ENCODE assay signal across 9 cellular contexts in genomic region chr2:109513749-109514588, GRCh38.
DNase-seq lines count a peak whose midpoint lies in the region; ATAC-seq and TF ChIP-seq lines count a peak whose summit lies in the region.
"Had no signal": no experiment of that assay in that cellular context is flagged by ENCODE, and none has a peak within 500 bp of the region (broad histone marks: within the 10 kb centered on the region; RNA-seq: fewer than 3 reads in every experiment).

No MANE protein-coding gene starts in this region.

- H3K4me1 Mint-ChIP-seq in activated CD4-positive, alpha-beta T cell treated with anti-CD3 and anti-CD28 coated beads, Interleukin-2, amount 10 ng/mL, durations not matched to agents 7 days and 5 days = peaks cover 7% of the 10 kb centered on the region

- no peaks in the 10 kb centered on the region for H3K9me3 ChIP-seq in OCI-LY3 (ENCODE audit: insufficient read depth, low read length)
- no peaks in the 10 kb centered on the region for H3K9me3 ChIP-seq in skeletal muscle tissue (ENCODE audit: control insufficient read depth in 3 of 3, low read length in 3 of 3)

- H3K4me2 ChIP-seq in OCI-LY3 (ENCODE audit: low read length) = peak overlapping the region; percentile 76

- H3K9ac ChIP-seq in OCI-LY3 (ENCODE audit: low read length) (peak overlapping the region; percentile 11; the same call in 1 of the 2 replicates), skeletal muscle tissue (ENCODE audit: low read depth in 1 of 3, low read length in 3 of 3) (peak overlapping the region in 1 of 3 donors; percentile 57)

- POLR2A ChIA-PET in activated CD4-positive, alpha-beta T cell treated with anti-CD3 and anti-CD28 coated beads, Interleukin-2, amount 10 ng/mL, durations not matched to agents 7 days and 5 days (lab: Charles Lee) = no interaction called here

- peak; percentile 61 for ATAC-seq in GM18519 (IDR thresholded peaks at IDR 0.05; ENCODE audit: low FRiP score, unreplicated experiment)
- ATAC-seq: T-cell had no signal

- H3K36me3 Mint-ChIP-seq in activated CD4-positive, alpha-beta T cell treated with anti-CD3 and anti-CD28 coated beads, Interleukin-2, amount 10 ng/mL, durations not matched to agents 7 days and 5 days (ENCODE audit: low read depth) = no peaks in the 10 kb centered on the region
- H3K36me3 Mint-ChIP-seq: T-cell had no signal

- peak; percentile 69 for DNase-seq in HCEC 1CT
- DNase-seq in fibroblast of pulmonary artery (ENCODE audit: low read depth) = peak; percentile 91
- DNase-seq in NCI-H2081 treated with DMSO at 0.1 percent for 48 hours (lab: John Stamatoyannopoulos, UW) = no peak
- DNase-seq in NCI-H526 (lab: John Stamatoyannopoulos, UW) = no peak
- DNase-seq in activated CD4-positive, alpha-beta T cell treated with anti-CD3 and anti-CD28 coated beads, Interleukin-2, amount 10 ng/mL, durations not matched to agents 7 days and 5 days = no peak

- CTCF ChIA-PET in activated CD4-positive, alpha-beta T cell treated with anti-CD3 and anti-CD28 coated beads, Interleukin-2, amount 10 ng/mL, durations not matched to agents 7 days and 5 days (lab: Charles Lee) = interaction anchor here (1.4 kb wide), 1 partner anchor 83 kb away, joined by 4 read pairs; no protein-coding TSS in a partner anchor

- H3K27me3 ChIP-seq in OCI-LY3 (ENCODE audit: low read depth, low read length) (no peaks in the 10 kb centered on the region), skeletal muscle tissue (ENCODE audit: control insufficient read depth in 3 of 3, insufficient read depth in 3 of 3, low read length in 3 of 3) (no peaks in the 10 kb centered on the region)

- H3K4me3 ChIP-seq in OCI-LY3 (ENCODE audit: low read length) = peak overlapping the region; percentile 57
- no peak overlapping the region for H3K4me3 ChIP-seq in fibroblast of pulmonary artery (replicated peaks; ENCODE audit: low read depth, low read length)
- no peak overlapping the region for H3K4me3 ChIP-seq in skeletal muscle tissue (ENCODE audit: low read length in 3 of 3)

- TF ChIP-seq CTCF in OCI-LY3 (IDR thresholded peaks at IDR 0.05; ENCODE audit: low read depth, low read length) = no peak
- TF ChIP-seq CTCF in fibroblast of pulmonary artery (IDR thresholded peaks at IDR 0.05; ENCODE audit: low read length, missing control alignments) = no peak

- H3K36me3 ChIP-seq in OCI-LY3 (replicated peaks; ENCODE audit: low read depth, low read length) (no peaks in the 10 kb centered on the region), skeletal muscle tissue (ENCODE audit: control insufficient read depth in 3 of 3, insufficient read depth in 3 of 3, low read length in 3 of 3) (no peaks in the 10 kb centered on the region)

- H3K4me1 ChIP-seq in OCI-LY3 (ENCODE audit: low read length) (peaks cover 21% of the 10 kb centered on the region), skeletal muscle tissue (ENCODE audit: control insufficient read depth in 3 of 3, insufficient read depth in 3 of 3, low read length in 3 of 3) (peaks cover 10 to 28% (median 21%) of the 10 kb centered on the region in 3 donors)

- no peaks in the 10 kb centered on the region for H3K27me3 Mint-ChIP-seq in activated CD4-positive, alpha-beta T cell treated with anti-CD3 and anti-CD28 coated beads, Interleukin-2, amount 10 ng/mL, durations not matched to agents 7 days and 5 days
- H3K27me3 Mint-ChIP-seq: T-cell had no signal

- H3K4me3 Mint-ChIP-seq in activated CD4-positive, alpha-beta T cell treated with anti-CD3 and anti-CD28 coated beads, Interleukin-2, amount 10 ng/mL, durations not matched to agents 7 days and 5 days = no peak overlapping the region
- H3K4me3 Mint-ChIP-seq: T-cell had no signal

- H3K27ac ChIP-seq in OCI-LY3 (ENCODE audit: low read length) (no peak overlapping the region), skeletal muscle tissue (ENCODE audit: low read depth, low read length) (peak overlapping the region; percentile 57)

- H4K20me1 ChIP-seq in OCI-LY3 (ENCODE audit: insufficient read depth, low read length) = no peaks in the 10 kb centered on the region

- H2AFZ ChIP-seq in OCI-LY3 (ENCODE audit: low read depth, low read length) = peak overlapping the region; percentile 66

- no peaks in the 10 kb centered on the region for H3K9me3 Mint-ChIP-seq in activated CD4-positive, alpha-beta T cell treated with anti-CD3 and anti-CD28 coated beads, Interleukin-2, amount 10 ng/mL, durations not matched to agents 7 days and 5 days
- H3K9me3 Mint-ChIP-seq: T-cell had no signal

- no peak overlapping the region for H3K27ac Mint-ChIP-seq in activated CD4-positive, alpha-beta T cell treated with anti-CD3 and anti-CD28 coated beads, Interleukin-2, amount 10 ng/mL, durations not matched to agents 7 days and 5 days
- H3K27ac Mint-ChIP-seq: T-cell had no signal

- no peaks in the 10 kb centered on the region for H3K79me2 ChIP-seq in OCI-LY3 (ENCODE audit: low read length)

Comparison
In these comparisons a context has a peak if more than half of its experiments do, and no peak if none do; other contexts are left out.
1. DNase-seq: peak in HCEC 1CT (single experiment) and fibroblast of pulmonary artery (single experiment); none in NCI-H2081 treated with DMSO at 0.1 percent for 48 hours (single experiment), NCI-H526 (0 of 2) and activated CD4-positive, alpha-beta T cell treated with anti-CD3 and anti-CD28 coated beads, Interleukin-2, amount 10 ng/mL, durations not matched to agents 7 days and 5 days (single experiment).